ENCODE assay signal across 23 cellular contexts in the genomic region with DNA sequence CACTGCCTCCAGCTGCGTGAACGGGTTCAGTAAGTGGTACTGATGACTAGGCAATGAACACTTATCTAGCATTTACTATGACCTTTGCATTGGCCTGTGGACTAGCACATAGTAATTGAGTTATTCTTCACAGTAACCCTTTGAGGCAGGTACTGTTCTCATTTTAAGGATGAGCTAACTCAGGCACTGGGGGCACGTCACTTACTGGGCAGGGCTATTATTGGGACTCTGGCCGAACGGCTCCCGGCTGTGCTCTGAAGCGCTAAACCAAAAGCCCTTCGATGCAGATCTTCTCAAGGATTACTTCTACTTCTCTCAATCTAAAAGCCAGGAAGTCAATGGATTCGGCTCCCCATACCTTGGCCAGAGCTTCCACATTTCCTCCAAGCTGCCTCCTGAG. TPM values are rescaled to one million over a fixed set of nuclear protein-coding genes. Genes with fewer than 3 reads are reported as not detected.
"Had no signal": no experiment of that assay in that cellular context is flagged by ENCODE, and none has a peak within 500 bp of the region (broad histone marks: within the 10 kb centered on the region; RNA-seq: fewer than 3 reads in every experiment).

No MANE protein-coding gene starts in this region.

- H3K36me3 ChIP-seq: heart left ventricle, tibial artery, upper lobe of left lung, uterus had no signal

- H3K79me2 ChIP-seq: parathyroid adenoma had no signal

- ATAC-seq: heart left ventricle; left colon; left ventricle myocardium superior; natural killer cell treated with Interleukin-12 subunit alpha and Interleukin-12 subunit beta and Interleukin-15 and Interleukin-18, amount 100 ng/mL, for 72 hours; sciatic nerve had no signal

- H2AFZ ChIP-seq: parathyroid adenoma had no signal

- H3K9me3 ChIP-seq: heart left ventricle, tibial artery, upper lobe of left lung, uterus had no signal

- DNase-seq: effector CD4-positive, alpha-beta T cell; endodermal cell; foreskin melanocyte; heart left ventricle; hippocampal formation; left colon; left ventricle myocardium superior; mesenchymal stem cell; midbrain; stimulated activated CD4-positive, alpha-beta T cell treated with anti-CD3 and anti-CD28 coated beads, Interleukin-12 subunit alpha, Interleukin-12 subunit beta, amount 100 ng/mL, for 4 hours; stimulated activated naive CD4-positive, alpha-beta T cell; tibial artery; upper lobe of left lung; uterus had no signal

- H3K4me3 ChIP-seq: coronary artery, heart left ventricle, lung, skin epidermis, tibial artery, upper lobe of left lung, uterus had no signal

- H3K27ac ChIP-seq: coronary artery, heart left ventricle, parathyroid adenoma, skin epidermis, tibial artery, upper lobe of left lung, uterus had no signal

- H3K4me1 ChIP-seq: parathyroid adenoma, tibial artery, uterus had no signal

- H3K27me3 ChIP-seq: heart left ventricle, tibial artery, upper lobe of left lung, uterus had no signal

- H3K9ac ChIP-seq: parathyroid adenoma had no signal

RNA-seq across cellular contexts. Expression of a gene that starts 38.3 kb away (rescaled TPM):
- total RNA-seq: dermis microvascular lymphatic vessel endothelial cell; glomerular endothelial cell; natural killer cell treated with Interleukin-12 subunit alpha and Interleukin-12 subunit beta and Interleukin-15 and Interleukin-18, amount 100 ng/mL, for 72 hours; pulmonary artery endothelial cell had no signal
